ENCODE assay signal across 1 cellular context in the genomic region with DNA sequence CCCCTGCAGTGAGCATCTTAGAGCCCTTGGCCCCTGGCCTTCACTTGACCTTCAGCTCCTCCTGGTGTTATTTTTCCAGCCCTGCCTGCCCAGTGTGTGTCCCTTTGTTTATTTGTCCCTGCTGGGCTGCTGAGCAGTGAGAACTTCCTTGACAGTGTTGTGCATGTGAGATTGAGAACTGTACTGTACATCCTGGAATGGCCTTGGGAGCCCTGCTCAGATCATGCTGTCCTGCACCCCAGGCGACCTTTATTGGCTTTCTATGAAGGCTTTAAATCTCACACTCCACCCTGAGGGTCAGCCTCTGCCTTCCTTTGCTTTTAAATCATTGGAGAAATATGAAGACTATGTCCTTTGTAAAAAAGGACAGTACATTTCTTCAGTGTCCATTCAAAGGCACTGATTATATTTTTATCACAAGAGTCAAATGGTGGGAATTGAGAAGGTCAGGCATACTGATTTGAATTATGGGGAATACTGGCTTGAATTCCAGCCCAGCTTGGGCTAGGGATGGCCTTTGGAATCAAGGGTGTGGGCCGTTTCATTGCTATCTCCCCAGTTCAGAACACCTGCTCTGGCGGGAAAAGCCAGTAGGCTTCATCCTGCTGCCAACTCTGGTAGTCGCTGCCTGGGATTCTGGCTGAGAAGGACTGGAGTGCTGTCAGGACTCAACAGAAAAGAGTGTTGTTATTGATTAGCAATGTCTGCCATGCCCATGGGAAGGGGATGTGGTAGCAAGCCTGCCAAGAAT.
TF ChIP-seq lines count a peak whose summit lies in the region.

No MANE protein-coding gene starts in this region.

TF ChIP-seq in HepG2, 621 proteins besides CTCF, POLR2A, EP300 and RAD21 (continued from another document):
- TF ChIP-seq, protein P1, sequence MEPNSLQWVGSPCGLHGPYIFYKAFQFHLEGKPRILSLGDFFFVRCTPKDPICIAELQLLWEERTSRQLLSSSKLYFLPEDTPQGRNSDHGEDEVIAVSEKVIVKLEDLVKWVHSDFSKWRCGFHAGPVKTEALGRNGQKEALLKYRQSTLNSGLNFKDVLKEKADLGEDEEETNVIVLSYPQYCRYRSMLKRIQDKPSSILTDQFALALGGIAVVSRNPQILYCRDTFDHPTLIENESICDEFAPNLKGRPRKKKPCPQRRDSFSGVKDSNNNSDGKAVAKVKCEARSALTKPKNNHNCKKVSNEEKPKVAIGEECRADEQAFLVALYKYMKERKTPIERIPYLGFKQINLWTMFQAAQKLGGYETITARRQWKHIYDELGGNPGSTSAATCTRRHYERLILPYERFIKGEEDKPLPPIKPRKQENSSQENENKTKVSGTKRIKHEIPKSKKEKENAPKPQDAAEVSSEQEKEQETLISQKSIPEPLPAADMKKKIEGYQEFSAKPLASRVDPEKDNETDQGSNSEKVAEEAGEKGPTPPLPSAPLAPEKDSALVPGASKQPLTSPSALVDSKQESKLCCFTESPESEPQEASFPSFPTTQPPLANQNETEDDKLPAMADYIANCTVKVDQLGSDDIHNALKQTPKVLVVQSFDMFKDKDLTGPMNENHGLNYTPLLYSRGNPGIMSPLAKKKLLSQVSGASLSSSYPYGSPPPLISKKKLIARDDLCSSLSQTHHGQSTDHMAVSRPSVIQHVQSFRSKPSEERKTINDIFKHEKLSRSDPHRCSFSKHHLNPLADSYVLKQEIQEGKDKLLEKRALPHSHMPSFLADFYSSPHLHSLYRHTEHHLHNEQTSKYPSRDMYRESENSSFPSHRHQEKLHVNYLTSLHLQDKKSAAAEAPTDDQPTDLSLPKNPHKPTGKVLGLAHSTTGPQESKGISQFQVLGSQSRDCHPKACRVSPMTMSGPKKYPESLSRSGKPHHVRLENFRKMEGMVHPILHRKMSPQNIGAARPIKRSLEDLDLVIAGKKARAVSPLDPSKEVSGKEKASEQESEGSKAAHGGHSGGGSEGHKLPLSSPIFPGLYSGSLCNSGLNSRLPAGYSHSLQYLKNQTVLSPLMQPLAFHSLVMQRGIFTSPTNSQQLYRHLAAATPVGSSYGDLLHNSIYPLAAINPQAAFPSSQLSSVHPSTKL (CRISPR knock-in tag; IDR thresholded peaks at IDR 0.05) = 0 out of 2 replicates have a peak, but pooled peaks have one; percentile 11
- TF ChIP-seq BCL6 (CRISPR knock-in tag; IDR thresholded peaks at IDR 0.05) = peak; percentile 33; the same call in 1 of the 2 replicates
- TF ChIP-seq ZNF326 (CRISPR knock-in tag; IDR thresholded peaks at IDR 0.05; ENCODE audit: borderline replicate concordance) = no peak
- no peak for TF ChIP-seq NR2F6 (IDR thresholded peaks at IDR 0.05)
- TF ChIP-seq NR2F6 (CRISPR knock-in tag; IDR thresholded peaks at IDR 0.05) = 0 out of 2 replicates have a peak, but pooled peaks have one; percentile 7
- TF ChIP-seq, protein P2, sequence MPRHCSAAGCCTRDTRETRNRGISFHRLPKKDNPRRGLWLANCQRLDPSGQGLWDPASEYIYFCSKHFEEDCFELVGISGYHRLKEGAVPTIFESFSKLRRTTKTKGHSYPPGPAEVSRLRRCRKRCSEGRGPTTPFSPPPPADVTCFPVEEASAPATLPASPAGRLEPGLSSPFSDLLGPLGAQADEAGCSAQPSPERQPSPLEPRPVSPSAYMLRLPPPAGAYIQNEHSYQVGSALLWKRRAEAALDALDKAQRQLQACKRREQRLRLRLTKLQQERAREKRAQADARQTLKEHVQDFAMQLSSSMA (CRISPR knock-in tag; IDR thresholded peaks at IDR 0.05) = 0 out of 2 replicates have a peak, but pooled peaks have one; percentile 25
- TF ChIP-seq, protein P3, sequence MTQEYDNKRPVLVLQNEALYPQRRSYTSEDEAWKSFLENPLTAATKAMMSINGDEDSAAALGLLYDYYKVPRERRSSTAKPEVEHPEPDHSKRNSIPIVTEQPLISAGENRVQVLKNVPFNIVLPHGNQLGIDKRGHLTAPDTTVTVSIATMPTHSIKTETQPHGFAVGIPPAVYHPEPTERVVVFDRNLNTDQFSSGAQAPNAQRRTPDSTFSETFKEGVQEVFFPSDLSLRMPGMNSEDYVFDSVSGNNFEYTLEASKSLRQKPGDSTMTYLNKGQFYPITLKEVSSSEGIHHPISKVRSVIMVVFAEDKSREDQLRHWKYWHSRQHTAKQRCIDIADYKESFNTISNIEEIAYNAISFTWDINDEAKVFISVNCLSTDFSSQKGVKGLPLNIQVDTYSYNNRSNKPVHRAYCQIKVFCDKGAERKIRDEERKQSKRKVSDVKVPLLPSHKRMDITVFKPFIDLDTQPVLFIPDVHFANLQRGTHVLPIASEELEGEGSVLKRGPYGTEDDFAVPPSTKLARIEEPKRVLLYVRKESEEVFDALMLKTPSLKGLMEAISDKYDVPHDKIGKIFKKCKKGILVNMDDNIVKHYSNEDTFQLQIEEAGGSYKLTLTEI (CRISPR knock-in tag; conservative IDR thresholded peaks at IDR 0.05) = no peak
- peak; percentile 6; the same call in 1 of the 2 replicates for TF ChIP-seq STAG1 (CRISPR knock-in tag; IDR thresholded peaks at IDR 0.05)
- TF ChIP-seq RARA (CRISPR knock-in tag; IDR thresholded peaks at IDR 0.05) = peak; percentile 58
